17 cellular contexts compared by ENCODE assay signal in the genomic region with DNA sequence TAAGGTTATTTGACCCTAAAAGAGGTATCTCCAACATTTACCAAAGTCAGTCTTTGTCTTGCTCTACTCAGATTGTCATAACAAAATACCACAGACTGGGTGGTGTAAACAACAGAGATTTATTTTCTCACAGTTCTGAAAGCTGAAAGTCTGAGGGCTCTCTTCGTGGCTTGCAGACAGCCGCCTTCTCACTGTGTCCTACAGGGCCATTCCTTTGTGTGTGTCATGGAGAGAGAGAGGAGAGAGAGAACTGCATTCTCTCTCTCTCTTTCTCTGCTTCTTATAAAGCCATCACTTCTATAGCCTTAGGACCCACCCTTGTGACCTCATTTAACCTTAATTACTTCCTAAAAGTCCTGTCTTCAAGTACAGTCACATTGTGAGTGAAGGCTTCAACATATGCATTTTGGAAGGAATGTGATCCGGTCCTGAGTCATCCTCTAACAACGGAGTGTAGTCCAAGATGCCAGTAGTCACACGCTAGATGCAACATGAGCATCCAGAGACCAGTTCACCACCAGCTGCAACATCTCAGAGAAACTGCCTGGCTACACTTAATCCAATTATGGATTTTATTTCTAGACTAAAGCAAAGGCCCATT.
DNase-seq lines count a peak whose midpoint lies in the region; ATAC-seq and TF ChIP-seq lines count a peak whose summit lies in the region.
"Had no signal": no experiment of that assay in that cellular context is flagged by ENCODE, and none has a peak within 500 bp of the region (broad histone marks: within the 10 kb centered on the region; RNA-seq: fewer than 3 reads in every experiment).

No MANE protein-coding gene starts in this region.

- H3K4me3 Mint-ChIP-seq in chondrocyte (ENCODE audit: unreplicated experiment) (no peak overlapping the region), nephron progenitor cell (no peak overlapping the region)

- peak; percentile 87 for DNase-seq in AG10803 (ENCODE audit: low read depth)
- DNase-seq in LHCN-M2 (ENCODE audit: low read depth), result peak; percentile 85
- DNase-seq in chondrocyte (ENCODE audit: low spot score), result no peak
- DNase-seq in myocyte (ENCODE audit: low read depth), result peak; percentile 74
- DNase-seq in nephron progenitor cell, result no peak
- no peak for DNase-seq in NCI-H2171 (lab: John Stamatoyannopoulos, UW)
- DNase-seq in activated effector memory CD4-positive, alpha-beta T cell treated with anti-CD3 and anti-CD28 coated beads, Interleukin-2, amount 50 U/mL, for 16 hours, result no peak
- DNase-seq: activated gamma-delta T cell treated with Interleukin-2 at 50 U/mL for 16 hours, cerebellar nuclear complex, erythroblast, NCI-H1694, NCI-H526 treated with DMSO at 0.1 percent for 48 hours, psoas muscle, tibial artery had no signal

- H3K27ac Mint-ChIP-seq in chondrocyte (ENCODE audit: unreplicated experiment) (peak overlapping the region; percentile 72), nephron progenitor cell (no peak overlapping the region)

- TF ChIP-seq CTCF in AG10803 (conservative IDR thresholded peaks at IDR 0.05; ENCODE audit: low read length) (no peak), chondrocyte (IDR thresholded peaks at IDR 0.05) (no peak), nephron progenitor cell (IDR thresholded peaks at IDR 0.05) (no peak)

- ATAC-seq in HG02884 (IDR thresholded peaks at IDR 0.05; ENCODE audit: unreplicated experiment), result no peak
- ATAC-seq: K562, psoas muscle had no signal

- peaks cover 11% of the 10 kb centered on the region for H3K9me3 Mint-ChIP-seq in chondrocyte (ENCODE audit: low read depth)
- peaks cover 45% of the 10 kb centered on the region for H3K9me3 Mint-ChIP-seq in nephron progenitor cell

- H3K4me3 ChIP-seq in AG10803 (ENCODE audit: low read length), result no peak overlapping the region
- H3K4me3 ChIP-seq: BLaER1 treated with 17β-estradiol and CSF1 and Interleukin-3, amounts not matched to agents 10 nM and 100 nM; K562; psoas muscle; tibial artery had no signal

- no peaks in the 10 kb centered on the region for H3K36me3 Mint-ChIP-seq in chondrocyte (ENCODE audit: low read depth)
- H3K36me3 Mint-ChIP-seq in nephron progenitor cell (ENCODE audit: low read depth), result peaks cover 69% of the 10 kb centered on the region

- H3K27me3 Mint-ChIP-seq in chondrocyte (ENCODE audit: low read depth) (no peaks in the 10 kb centered on the region), nephron progenitor cell (ENCODE audit: low read depth, poor library complexity) (no peaks in the 10 kb centered on the region)

- H3K4me1 Mint-ChIP-seq in chondrocyte (ENCODE audit: low read depth) (peaks cover 17% of the 10 kb centered on the region), nephron progenitor cell (peaks cover 11% of the 10 kb centered on the region)

Comparison
In these comparisons a context has a peak if more than half of its experiments do, and no peak if none do; other contexts are left out.
1. DNase-seq: peak in AG10803 (single experiment), LHCN-M2 (single experiment) and myocyte (single experiment); none in chondrocyte (single experiment), nephron progenitor cell (single experiment), NCI-H2171 (single experiment) and activated effector memory CD4-positive, alpha-beta T cell treated with anti-CD3 and anti-CD28 coated beads, Interleukin-2, amount 50 U/mL, for 16 hours (single experiment).